Comparison of ENCODE assay signal across 26 cellular contexts in the genomic region with DNA sequence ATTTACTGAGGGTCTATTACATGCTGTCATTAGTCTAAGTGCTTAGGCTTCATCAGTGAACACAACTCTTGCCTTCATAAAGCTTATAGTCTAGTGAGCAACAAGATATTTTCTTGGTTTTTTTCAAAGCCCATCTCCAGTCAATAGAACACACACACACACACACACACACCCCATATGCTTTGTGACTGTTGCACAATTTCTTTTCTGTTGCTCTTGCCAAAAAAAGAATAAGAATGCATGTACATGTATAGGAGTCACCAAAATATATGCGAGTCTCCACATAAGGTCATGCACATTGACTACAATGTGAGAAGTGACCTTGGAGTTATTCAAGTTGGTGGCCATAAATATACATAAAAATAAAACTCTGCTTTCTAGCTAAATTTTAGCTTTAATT.
"Had no signal": no experiment of that assay in that cellular context is flagged by ENCODE, and none has a peak within 500 bp of the region (broad histone marks: within the 10 kb centered on the region; RNA-seq: fewer than 3 reads in every experiment).

No MANE protein-coding gene starts in this region.

- H3K27ac Mint-ChIP-seq: activated B cell treated with CpG ODN at 0.5 μM for 24 hours; activated CD4-positive, alpha-beta T cell treated with anti-CD3 and anti-CD28 coated beads, Interleukin-2, amount 10 ng/mL, durations not matched to agents 24 days and 14 days; activated CD8-positive, alpha-beta T cell treated with anti-CD3 and anti-CD28 coated beads, Interleukin-2, amount 10 ng/mL, durations not matched to agents 7 days and 5 days; activated naive CD4-positive, alpha-beta T cell treated with anti-CD3 and anti-CD28 coated beads, Interleukin-2, amount 10 ng/mL, durations not matched to agents 7 days and 5 days; activated naive CD8-positive, alpha-beta T cell treated with anti-CD3 and anti-CD28 coated beads, Interleukin-2, amount 50 U/mL, for 24 hours; effector memory CD8-positive, alpha-beta T cell; progenitor cell of endocrine pancreas; stimulated activated naive CD8-positive, alpha-beta T cell treated with anti-CD3 and anti-CD28 coated beads, Interleukin-15, amount 100 ng/mL, for 72 hours had no signal

- H3K4me3 ChIP-seq: ascending aorta, heart left ventricle, left lung, right atrium auricular region, skin epidermis, suprapubic skin, transverse colon, vagina had no signal

- ATAC-seq: activated CD8-positive, alpha-beta T cell treated with anti-CD3 and anti-CD28 coated beads, Interleukin-2, amount 10 ng/mL, durations not matched to agents 7 days and 5 days; effector memory CD8-positive, alpha-beta T cell; heart left ventricle; left lung; stimulated activated naive CD8-positive, alpha-beta T cell treated with anti-CD3 and anti-CD28 coated beads, Interleukin-15, amount 100 ng/mL, for 72 hours had no signal

- DNase-seq: activated B cell treated with CpG ODN at 0.5 μM for 24 hours; activated CD4-positive, alpha-beta T cell treated with anti-CD3 and anti-CD28 coated beads, Interleukin-2, amount 10 ng/mL, durations not matched to agents 24 days and 14 days; activated CD8-positive, alpha-beta memory T cell treated with anti-CD3 and anti-CD28 coated beads, Interleukin-2, amount 50 U/mL, for 4 hours; activated CD8-positive, alpha-beta T cell treated with anti-CD3 and anti-CD28 coated beads, Interleukin-2, amount 10 ng/mL, durations not matched to agents 7 days and 5 days; activated effector memory CD4-positive, alpha-beta T cell treated with Interleukin-2 at 50 U/mL for 16 hours; activated naive CD4-positive, alpha-beta T cell treated with anti-CD3 and anti-CD28 coated beads, Interleukin-2, amount 10 ng/mL, durations not matched to agents 7 days and 5 days; activated naive CD8-positive, alpha-beta T cell treated with anti-CD3 and anti-CD28 coated beads, Interleukin-2, amount 50 U/mL, for 24 hours; activated T-cell treated with anti-CD3 and anti-CD28 coated beads, Interleukin-2, amount 50 U/mL, for 48 hours; dermis blood vessel endothelial cell; effector memory CD8-positive, alpha-beta T cell; heart left ventricle; left lung; midbrain; occipital lobe; stimulated activated CD4-positive, alpha-beta T cell treated with anti-CD3 and anti-CD28 coated beads, Interleukin-15, amount 100 ng/mL, for 24 hours; stimulated activated CD4-positive, alpha-beta T cell treated with anti-CD3 and anti-CD28 coated beads, Interleukin-2, amount 100 ng/mL, for 48 hours; stimulated activated naive CD8-positive, alpha-beta T cell treated with anti-CD3 and anti-CD28 coated beads, Interleukin-15, amount 100 ng/mL, for 72 hours; T-helper 1 cell; T-helper 9 cell; transverse colon had no signal

- H3K36me3 Mint-ChIP-seq: activated naive CD4-positive, alpha-beta T cell treated with anti-CD3 and anti-CD28 coated beads, Interleukin-2, amount 10 ng/mL, durations not matched to agents 7 days and 5 days had no signal

- H3K36me3 ChIP-seq: ascending aorta, heart left ventricle, left lung, right atrium auricular region, suprapubic skin, vagina had no signal

- H3K27me3 Mint-ChIP-seq: activated B cell treated with CpG ODN at 0.5 μM for 24 hours; activated CD4-positive, alpha-beta T cell treated with anti-CD3 and anti-CD28 coated beads, Interleukin-2, amount 10 ng/mL, durations not matched to agents 24 days and 14 days; activated naive CD4-positive, alpha-beta T cell treated with anti-CD3 and anti-CD28 coated beads, Interleukin-2, amount 10 ng/mL, durations not matched to agents 7 days and 5 days; effector memory CD8-positive, alpha-beta T cell; stimulated activated naive CD8-positive, alpha-beta T cell treated with anti-CD3 and anti-CD28 coated beads, Interleukin-15, amount 100 ng/mL, for 72 hours had no signal

- H3K4me3 Mint-ChIP-seq: activated B cell treated with CpG ODN at 0.5 μM for 24 hours; activated CD4-positive, alpha-beta T cell treated with anti-CD3 and anti-CD28 coated beads, Interleukin-2, amount 10 ng/mL, durations not matched to agents 24 days and 14 days; activated CD8-positive, alpha-beta T cell treated with anti-CD3 and anti-CD28 coated beads, Interleukin-2, amount 10 ng/mL, durations not matched to agents 7 days and 5 days; activated naive CD4-positive, alpha-beta T cell treated with anti-CD3 and anti-CD28 coated beads, Interleukin-2, amount 10 ng/mL, durations not matched to agents 7 days and 5 days; activated naive CD8-positive, alpha-beta T cell treated with anti-CD3 and anti-CD28 coated beads, Interleukin-2, amount 50 U/mL, for 24 hours; effector memory CD8-positive, alpha-beta T cell; stimulated activated naive CD8-positive, alpha-beta T cell treated with anti-CD3 and anti-CD28 coated beads, Interleukin-15, amount 100 ng/mL, for 72 hours had no signal

- H3K4me1 ChIP-seq: ascending aorta, heart left ventricle, left lung, right atrium auricular region, transverse colon, vagina had no signal

- H3K4me1 Mint-ChIP-seq: activated B cell treated with CpG ODN at 0.5 μM for 24 hours; activated CD4-positive, alpha-beta T cell treated with anti-CD3 and anti-CD28 coated beads, Interleukin-2, amount 10 ng/mL, durations not matched to agents 24 days and 14 days; activated naive CD4-positive, alpha-beta T cell treated with anti-CD3 and anti-CD28 coated beads, Interleukin-2, amount 10 ng/mL, durations not matched to agents 7 days and 5 days; stimulated activated naive CD8-positive, alpha-beta T cell treated with anti-CD3 and anti-CD28 coated beads, Interleukin-15, amount 100 ng/mL, for 72 hours had no signal

- H3K9me3 Mint-ChIP-seq: activated CD4-positive, alpha-beta T cell treated with anti-CD3 and anti-CD28 coated beads, Interleukin-2, amount 10 ng/mL, durations not matched to agents 24 days and 14 days; activated naive CD4-positive, alpha-beta T cell treated with anti-CD3 and anti-CD28 coated beads, Interleukin-2, amount 10 ng/mL, durations not matched to agents 7 days and 5 days had no signal

- H3K27me3 ChIP-seq: ascending aorta, heart left ventricle, left lung, right atrium auricular region, suprapubic skin, transverse colon, vagina had no signal

- H3K9me3 ChIP-seq: ascending aorta, left lung, right atrium auricular region, suprapubic skin, transverse colon, vagina had no signal
